In the genomic region with DNA sequence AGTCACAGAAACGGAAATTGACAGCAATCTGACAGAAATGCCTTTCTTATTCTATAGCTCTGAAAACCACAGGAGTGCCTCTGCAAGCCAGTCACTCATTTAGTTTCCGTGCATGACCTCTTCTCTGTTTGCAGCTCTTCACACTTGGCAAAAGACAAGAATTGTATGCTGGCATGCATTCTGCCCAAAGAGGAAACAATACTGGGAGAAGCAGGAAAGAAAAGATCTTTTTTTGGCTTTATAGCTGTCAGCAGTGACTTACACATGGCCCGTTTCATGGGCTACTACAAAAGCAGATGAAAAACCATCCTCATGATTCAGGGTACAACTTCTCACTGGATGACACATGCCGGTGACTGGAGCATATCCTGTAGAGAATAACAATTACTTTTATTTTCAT, we compare ENCODE assay signal across 11 cellular contexts.
DNase-seq lines count a peak whose midpoint lies in the region; ATAC-seq lines count a peak whose summit lies in the region.
"Had no signal": no experiment of that assay in that cellular context is flagged by ENCODE, and none has a peak within 500 bp of the region (broad histone marks: within the 10 kb centered on the region; RNA-seq: fewer than 3 reads in every experiment).

No MANE protein-coding gene starts in this region.

- intact Hi-C loops in activated CD4-positive, alpha-beta T cell treated with anti-CD3 and anti-CD28 coated beads for 36 hours (cut with DNase I, micrococcal nuclease), result no loop called here
- intact Hi-C loops in posterior vena cava (cut with DNase I), result no loop called here

- H3K27me3 Mint-ChIP-seq in activated CD4-positive, alpha-beta T cell treated with anti-CD3 and anti-CD28 coated beads for 36 hours, result peaks cover 9% of the 10 kb centered on the region

- H3K9me3 Mint-ChIP-seq in activated CD4-positive, alpha-beta T cell treated with anti-CD3 and anti-CD28 coated beads for 36 hours (ENCODE audit: low read depth), result no peaks in the 10 kb centered on the region

- peak; percentile 82 for ATAC-seq in activated CD4-positive, alpha-beta T cell treated with anti-CD3 and anti-CD28 coated beads for 36 hours
- peak; percentile 81 for ATAC-seq in esophagus mucosa
- no peak for ATAC-seq in HG03565 (IDR thresholded peaks at IDR 0.05; ENCODE audit: unreplicated experiment)
- ATAC-seq: K562, left lung had no signal

- CTCF ChIA-PET in activated CD4-positive, alpha-beta T cell treated with anti-CD3 and anti-CD28 coated beads for 36 hours (lab: Charles Lee), result interaction anchor here (0.8 kb wide), 1 partner anchor 17 kb away, joined by 3 read pairs; no protein-coding TSS in a partner anchor

- no peak overlapping the region for H3K4me3 Mint-ChIP-seq in activated CD4-positive, alpha-beta T cell treated with anti-CD3 and anti-CD28 coated beads for 36 hours

- peak; percentile 7 for DNase-seq in activated CD4-positive, alpha-beta T cell treated with anti-CD3 and anti-CD28 coated beads for 36 hours
- DNase-seq in activated CD4-positive, alpha-beta T cell treated with anti-CD3 and anti-CD28 coated beads, Interleukin-2, amount 50 U/mL, for 48 hours, result no peak
- DNase-seq in RKO (ENCODE audit: low spot score), result peak; percentile 47
- peak; percentile 97 for DNase-seq in renal cortical epithelial cell (ENCODE audit: low read depth)
- DNase-seq in posterior vena cava (ENCODE audit: low spot score), result no peak
- no peak for DNase-seq in NCI-H1092 (lab: John Stamatoyannopoulos, UW)
- DNase-seq: left lung, right lobe of liver had no signal

- no peaks in the 10 kb centered on the region for H3K36me3 Mint-ChIP-seq in activated CD4-positive, alpha-beta T cell treated with anti-CD3 and anti-CD28 coated beads for 36 hours (ENCODE audit: low read depth)

- POLR2A ChIA-PET in activated CD4-positive, alpha-beta T cell treated with anti-CD3 and anti-CD28 coated beads for 36 hours (lab: Charles Lee), result no interaction called here

- H3K27ac Mint-ChIP-seq in activated CD4-positive, alpha-beta T cell treated with anti-CD3 and anti-CD28 coated beads for 36 hours, result no peak overlapping the region

- H3K4me1 Mint-ChIP-seq in activated CD4-positive, alpha-beta T cell treated with anti-CD3 and anti-CD28 coated beads for 36 hours, result peaks cover 7% of the 10 kb centered on the region

Comparison
In these comparisons a context has a peak if more than half of its experiments do, and no peak if none do; other contexts are left out.
1. DNase-seq: peak in activated CD4-positive, alpha-beta T cell treated with anti-CD3 and anti-CD28 coated beads for 36 hours (single experiment), RKO (single experiment) and renal cortical epithelial cell (single experiment); none in activated CD4-positive, alpha-beta T cell treated with anti-CD3 and anti-CD28 coated beads, Interleukin-2, amount 50 U/mL, for 48 hours (0 of 2), posterior vena cava (single experiment) and NCI-H1092 (single experiment).